ENCODE assay signal across 18 cellular contexts in the genomic region with DNA sequence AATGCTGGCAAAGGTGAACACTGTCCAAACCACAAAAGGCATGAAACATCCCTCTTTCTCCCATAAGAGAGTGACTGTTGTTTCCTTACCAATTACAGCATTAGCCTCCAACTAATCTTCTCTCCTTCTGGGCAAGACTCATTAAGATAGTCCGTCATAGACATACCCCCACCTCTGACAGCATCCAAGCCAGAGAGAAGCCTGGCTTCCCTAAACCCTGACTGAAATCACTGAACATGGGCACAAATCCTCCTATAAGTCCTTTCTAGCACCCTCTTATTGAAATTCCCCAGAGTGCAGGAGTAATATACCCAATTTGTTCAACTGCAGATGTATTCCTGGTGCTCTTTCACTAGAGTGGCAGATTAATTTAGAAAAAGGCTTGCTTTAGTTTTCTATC.
"Had no signal": no experiment of that assay in that cellular context is flagged by ENCODE, and none has a peak within 500 bp of the region (broad histone marks: within the 10 kb centered on the region; RNA-seq: fewer than 3 reads in every experiment).

No MANE protein-coding gene starts in this region.

- H3K27me3 Mint-ChIP-seq: activated naive CD8-positive, alpha-beta T cell treated with anti-CD3 and anti-CD28 coated beads, Interleukin-2, amount 50 U/mL, for 24 hours had no signal

- H3K9me3 ChIP-seq: heart left ventricle, lower lobe of right lung, stomach, testis, upper lobe of right lung had no signal

- DNase-seq: activated CD4-positive, alpha-beta T cell treated with anti-CD3 and anti-CD28 coated beads, Interleukin-2, amount 50 U/mL, for 1 hour; activated CD8-positive, alpha-beta memory T cell treated with anti-CD3 and anti-CD28 coated beads, Interleukin-2, amount 10 ng/mL, durations not matched to agents 7 days and 5 days; activated gamma-delta T cell; activated naive CD8-positive, alpha-beta T cell treated with anti-CD3 and anti-CD28 coated beads, Interleukin-2, amount 50 U/mL, for 24 hours; activated T-cell treated with anti-CD3 and anti-CD28 coated beads, Interleukin-2, amount 50 U/mL, for 4 hours; foreskin melanocyte; heart left ventricle; left cardiac atrium; lower lobe of right lung; stimulated activated CD4-positive, alpha-beta T cell treated with anti-CD3 and anti-CD28 coated beads, Interleukin-12 subunit alpha, Interleukin-12 subunit beta, amount 100 ng/mL, for 4 hours; stimulated activated CD4-positive, alpha-beta T cell treated with anti-CD3 and anti-CD28 coated beads, Interleukin-2, amount 100 ng/mL, for 24 hours; stomach; T-helper 9 cell; testis; upper lobe of right lung had no signal

- H3K27ac ChIP-seq: epithelial cell of prostate, heart left ventricle, lower lobe of right lung, stomach, testis, upper lobe of right lung had no signal

- H3K27ac Mint-ChIP-seq: activated CD8-positive, alpha-beta memory T cell treated with anti-CD3 and anti-CD28 coated beads, Interleukin-2, amount 10 ng/mL, durations not matched to agents 7 days and 5 days; activated naive CD8-positive, alpha-beta T cell treated with anti-CD3 and anti-CD28 coated beads, Interleukin-2, amount 50 U/mL, for 24 hours; mesothelial cell of epicardium had no signal

- ATAC-seq: activated CD4-positive, CD25-positive, alpha-beta regulatory T cell treated with anti-CD3 and anti-CD28 coated beads, Interleukin-2, amount 50 U/mL, for 24 hours; activated CD8-positive, alpha-beta memory T cell treated with anti-CD3 and anti-CD28 coated beads, Interleukin-2, amount 10 ng/mL, durations not matched to agents 7 days and 5 days; activated naive CD8-positive, alpha-beta T cell treated with anti-CD3 and anti-CD28 coated beads, Interleukin-2, amount 50 U/mL, for 24 hours; activated T-cell treated with anti-CD3 and anti-CD28 coated beads, Interleukin-2, amount 50 U/mL, for 4 hours; heart left ventricle; left cardiac atrium; lower lobe of right lung; upper lobe of right lung had no signal

- H3K4me3 Mint-ChIP-seq: activated CD8-positive, alpha-beta memory T cell treated with anti-CD3 and anti-CD28 coated beads, Interleukin-2, amount 10 ng/mL, durations not matched to agents 7 days and 5 days; activated naive CD8-positive, alpha-beta T cell treated with anti-CD3 and anti-CD28 coated beads, Interleukin-2, amount 50 U/mL, for 24 hours; activated T-cell treated with anti-CD3 and anti-CD28 coated beads, Interleukin-2, amount 50 U/mL, for 4 hours had no signal

- H3K4me3 ChIP-seq: heart left ventricle, lower lobe of right lung, stomach, testis, upper lobe of right lung had no signal

- H3K9me3 Mint-ChIP-seq: activated naive CD8-positive, alpha-beta T cell treated with anti-CD3 and anti-CD28 coated beads, Interleukin-2, amount 50 U/mL, for 24 hours; activated T-cell treated with anti-CD3 and anti-CD28 coated beads, Interleukin-2, amount 50 U/mL, for 4 hours; mesothelial cell of epicardium had no signal

- H3K27me3 ChIP-seq: heart left ventricle, stomach, testis, upper lobe of right lung had no signal
